Comparison of ENCODE assay signal across 31 cellular contexts in genomic region chr5:143041-143440, GRCh38. TPM values are rescaled to one million over a fixed set of nuclear protein-coding genes. Genes with fewer than 3 reads are reported as not detected.
"Had no signal": no experiment of that assay in that cellular context is flagged by ENCODE, and none has a peak within 500 bp of the region (broad histone marks: within the 10 kb centered on the region; RNA-seq: fewer than 3 reads in every experiment).

No MANE protein-coding gene starts in this region.

- ATAC-seq: activated CD8-positive, alpha-beta T cell treated with anti-CD3 and anti-CD28 coated beads for 36 hours; K562 had no signal

- H3K27me3 Mint-ChIP-seq: activated CD4-positive, alpha-beta T cell treated with anti-CD3 and anti-CD28 coated beads, Interleukin-2, amount 10 ng/mL, durations not matched to agents 24 days and 14 days; activated CD8-positive, alpha-beta T cell treated with anti-CD3 and anti-CD28 coated beads for 36 hours; activated naive CD8-positive, alpha-beta T cell treated with anti-CD3 and anti-CD28 coated beads, Interleukin-2, amount 10 ng/mL, durations not matched to agents 7 days and 5 days had no signal

- H3K36me3 ChIP-seq: ascending aorta, cardiac muscle cell, SJCRH30, WERI-Rb-1 had no signal

- H3K36me3 Mint-ChIP-seq: activated naive CD8-positive, alpha-beta T cell treated with anti-CD3 and anti-CD28 coated beads, Interleukin-2, amount 10 ng/mL, durations not matched to agents 7 days and 5 days had no signal

- H3K27ac ChIP-seq: ascending aorta, cardiac muscle cell, SJCRH30, SK-N-MC, WERI-Rb-1 had no signal

- H3K27me3 ChIP-seq: ascending aorta, cardiac muscle cell, SJCRH30 had no signal

- H3K4me1 ChIP-seq: ascending aorta, SJCRH30 had no signal

- H3K4me3 Mint-ChIP-seq: activated CD4-positive, alpha-beta T cell treated with anti-CD3 and anti-CD28 coated beads, Interleukin-2, amount 10 ng/mL, durations not matched to agents 24 days and 14 days; activated CD8-positive, alpha-beta T cell treated with anti-CD3 and anti-CD28 coated beads for 36 hours; activated naive CD4-positive, alpha-beta T cell treated with anti-CD3 and anti-CD28 coated beads, Interleukin-2, amount 50 U/mL, for 24 hours; activated naive CD8-positive, alpha-beta T cell treated with anti-CD3 and anti-CD28 coated beads, Interleukin-2, amount 10 ng/mL, durations not matched to agents 7 days and 5 days; activated T-cell treated with anti-CD3 and anti-CD28 coated beads, Interleukin-2, amount 50 U/mL, for 24 hours had no signal

- FAIRE-seq: K562 had no signal

- H3K9me3 ChIP-seq: SJCRH30 had no signal

- H3K27ac Mint-ChIP-seq: activated CD4-positive, alpha-beta T cell treated with anti-CD3 and anti-CD28 coated beads, Interleukin-2, amount 10 ng/mL, durations not matched to agents 24 days and 14 days; activated CD8-positive, alpha-beta T cell treated with anti-CD3 and anti-CD28 coated beads for 36 hours; activated naive CD4-positive, alpha-beta T cell treated with anti-CD3 and anti-CD28 coated beads, Interleukin-2, amount 50 U/mL, for 24 hours; activated naive CD8-positive, alpha-beta T cell treated with anti-CD3 and anti-CD28 coated beads, Interleukin-2, amount 10 ng/mL, durations not matched to agents 7 days and 5 days; activated T-cell treated with anti-CD3 and anti-CD28 coated beads, Interleukin-2, amount 50 U/mL, for 24 hours; activated T-helper 2 cell treated with anti-CD3 and anti-CD28 coated beads, Interferon-gamma antibody, Interleukin-2, Interleukin-4, amounts not matched to agents 10 μg/mL and 5 μg/mL and 100 μg/mL, durations not matched to agents 14 hours and 24 hours and 36 hours had no signal

- H3K4me3 ChIP-seq: ascending aorta, cardiac muscle cell, K562, SJCRH30, SK-N-MC had no signal

- DNase-seq: activated CD4-positive, alpha-beta T cell treated with anti-CD3 and anti-CD28 coated beads, Interleukin-2, amount 50 U/mL, for 4 hours; activated CD8-positive, alpha-beta T cell treated with anti-CD3 and anti-CD28 coated beads for 36 hours; activated gamma-delta T cell; activated naive CD4-positive, alpha-beta T cell treated with Interleukin-2 at 50 U/mL for 16 hours; activated naive CD8-positive, alpha-beta T cell treated with anti-CD3 and anti-CD28 coated beads, Interleukin-2, amount 10 ng/mL, durations not matched to agents 7 days and 5 days; activated T-cell treated with anti-CD3 and anti-CD28 coated beads, Interleukin-2, amount 50 U/mL, for 24 hours; amygdala; NCI-H1105; NCI-H1436; NCI-H1694 treated with DMSO at 0.1 percent for 48 hours; NCI-H2029; NCI-H345; NCI-H524 treated with DMSO at 0.1 percent for 48 hours; NK-92 treated with Interleukin-12 subunit alpha and Interleukin-12 subunit beta, amount 100 ng/mL, for 24 hours; SHP77; SJCRH30; T1000; WERI-Rb-1 had no signal

- H3K4me1 Mint-ChIP-seq: activated CD4-positive, alpha-beta T cell treated with anti-CD3 and anti-CD28 coated beads, Interleukin-2, amount 10 ng/mL, durations not matched to agents 24 days and 14 days; activated naive CD4-positive, alpha-beta T cell treated with anti-CD3 and anti-CD28 coated beads, Interleukin-2, amount 50 U/mL, for 24 hours had no signal

RNA-seq across cellular contexts. Expression of gene LRRC14B, which starts 48.3 kb away (rescaled TPM):
- total RNA-seq: activated CD4-positive, alpha-beta T cell treated with anti-CD3 and anti-CD28 coated beads, Interleukin-2, amount 10 ng/mL, durations not matched to agents 24 days and 14 days; activated CD8-positive, alpha-beta memory T cell treated with anti-CD3 and anti-CD28 coated beads for 36 hours; activated T-helper 2 cell treated with anti-CD3 and anti-CD28 coated beads, Interferon-gamma antibody, Interleukin-2, Interleukin-4, amounts not matched to agents 10 μg/mL and 5 μg/mL and 100 μg/mL, durations not matched to agents 14 hours and 24 hours and 36 hours; ascending aorta; K562; M059J; NCI-H460; SJCRH30; T-helper 1 cell treated with Interleukin-12 subunit alpha and Interleukin-12 subunit beta and Interleukin-4 antibody, amounts not matched to agents 30 ng/mL and 1 ng/mL, for 36 hours; T-helper 2 cell treated with Interferon-gamma antibody and Interleukin-4, amounts not matched to agents 100 ng/mL and 5 ng/mL, for 36 hours had no signal
- polyA plus RNA-seq: adipose tissue, K562 had no signal

RNA-seq across cellular contexts. Expression of gene PLEKHG4B, which starts 51.1 kb away (rescaled TPM):
- total RNA-seq: activated CD4-positive, alpha-beta T cell treated with anti-CD3 and anti-CD28 coated beads, Interleukin-2, amount 10 ng/mL, durations not matched to agents 24 days and 14 days; activated CD8-positive, alpha-beta T cell treated with anti-CD3 and anti-CD28 coated beads for 36 hours; activated T-helper 2 cell treated with anti-CD3 and anti-CD28 coated beads, Interferon-gamma antibody, Interleukin-2, Interleukin-4, amounts not matched to agents 10 μg/mL and 5 μg/mL and 100 μg/mL, durations not matched to agents 14 hours and 24 hours and 36 hours; ascending aorta; NCI-H460; T-helper 1 cell treated with Interleukin-12 subunit alpha and Interleukin-12 subunit beta and Interleukin-4 antibody, amounts not matched to agents 30 ng/mL and 1 ng/mL, for 36 hours; T-helper 2 cell treated with Interferon-gamma antibody and Interleukin-4, amounts not matched to agents 100 ng/mL and 5 ng/mL, for 36 hours had no signal
- polyA plus RNA-seq: K562 had no signal
